ENCODE assay signal across 6 cellular contexts in the genomic region with DNA sequence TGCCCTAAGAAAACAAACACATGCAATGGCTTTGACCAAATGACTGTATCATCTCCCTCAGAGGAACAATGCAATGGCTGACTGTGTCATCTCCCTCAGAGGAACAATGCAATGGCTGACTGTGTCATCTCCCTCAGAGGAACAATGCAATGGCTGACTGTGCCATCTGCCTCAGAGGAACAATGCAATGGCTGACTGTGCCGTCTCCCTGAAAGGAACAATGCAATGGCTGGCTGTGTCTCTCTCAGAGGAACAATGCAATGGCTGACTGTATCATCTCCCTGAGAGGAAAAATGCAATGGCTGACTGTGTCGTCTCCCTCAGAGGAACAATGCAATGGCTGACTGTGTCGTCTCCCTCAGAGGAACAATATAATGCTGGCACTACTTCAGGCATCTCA.
DNase-seq lines count a peak whose midpoint lies in the region; ATAC-seq, FAIRE-seq and TF ChIP-seq lines count a peak whose summit lies in the region.
"Not testable (repeated sequence)": the region's sequence is repeated elsewhere in the genome, so short reads cannot be mapped to it uniquely, and the experiment has no call there.

No MANE protein-coding gene starts in this region.

- not testable (repeated sequence) for TF ChIP-seq EP300 in H1 (IDR thresholded peaks at IDR 0.05; ENCODE audit: borderline replicate concordance in 1 of 2, low read depth in 2 of 2, low read length in 2 of 2)

- not testable (repeated sequence) for H3K23ac ChIP-seq in H1 (ENCODE audit: insufficient read length); mesendoderm (ENCODE audit: low read length)

- H3K4ac ChIP-seq in H1 (replicated peaks; ENCODE audit: insufficient read length, low read depth, low read length); mesendoderm (ENCODE audit: low read depth, low read length): not testable (repeated sequence)

- not testable (repeated sequence) for H3K9ac ChIP-seq in BLaER1; astrocyte (ENCODE audit: low read length); H1 (replicated peaks in 1 of 4; ENCODE audit: extremely low read depth in 1 of 4, low read depth in 3 of 4, low read length in 3 of 4); mesendoderm (ENCODE audit: low read length)

- POLR2A ChIA-PET in Panc1 (lab: Charles Lee), result not testable (repeated sequence)
- POLR2A ChIA-PET in H1 (lab: Charles Lee; ENCODE audit: partially characterized antibody), result interaction anchor here (0.8 kb wide), 1 partner anchor 33 kb away, joined by 3 read pairs; no protein-coding TSS in a partner anchor

- DNase-seq in HTR-8/SVneo (ENCODE audit: insufficient read length, low spot score); Panc1 (ENCODE audit: low read depth, low spot score); astrocyte (ENCODE audit: low read depth); H1 (ENCODE audit: low read depth in 1 of 2, low spot score in 2 of 2): not testable (repeated sequence)
- DNase-seq in mesendoderm, result peak; percentile 44

- not testable (repeated sequence) for H4K5ac ChIP-seq in H1 (ENCODE audit: insufficient read length, low read depth, low read length); mesendoderm (ENCODE audit: low read length)

- H3K27ac Mint-ChIP-seq in astrocyte (ENCODE audit: unreplicated experiment), result peak overlapping the region; percentile 0

- H3K4me1 ChIP-seq in BLaER1, result peaks cover 91% of the 10 kb centered on the region
- peaks cover 36% of the 10 kb centered on the region for H3K4me1 ChIP-seq in Panc1 (ENCODE audit: control insufficient read depth, insufficient read depth, low read length)
- H3K4me1 ChIP-seq in astrocyte (ENCODE audit: insufficient read depth, low read length), result peaks cover 17% of the 10 kb centered on the region
- H3K4me1 ChIP-seq in H1 (replicated peaks in 1 of 4; ENCODE audit: control insufficient read depth in 3 of 4, insufficient read depth in 4 of 4, low read length in 3 of 4), result peaks cover 7 to 28% (median 21%) of the 10 kb centered on the region in 4 experiments
- not testable (repeated sequence) for H3K4me1 ChIP-seq in mesendoderm (ENCODE audit: control insufficient read depth, low read depth, low read length)

- not testable (repeated sequence) for H4K91ac ChIP-seq in H1 (replicated peaks; ENCODE audit: insufficient read length, low read length)

- H3K9me3 Mint-ChIP-seq in astrocyte (ENCODE audit: unreplicated experiment), result not testable (repeated sequence)

- H2BK120ac ChIP-seq in H1 (replicated peaks; ENCODE audit: low read depth, low read length); mesendoderm (ENCODE audit: low read depth, low read length): not testable (repeated sequence)

- H2BK5ac ChIP-seq in H1 (ENCODE audit: low read depth, low read length), result peak overlapping the region; percentile 4; the same call in 1 of the 2 replicates
- H2BK5ac ChIP-seq in mesendoderm (ENCODE audit: low read length), result not testable (repeated sequence)

- intact Hi-C loops in Panc1 (cut with micrococcal nuclease; ENCODE audit: unreplicated experiment), result not testable (repeated sequence)

- not testable (repeated sequence) for H4K20me1 ChIP-seq in BLaER1; astrocyte (ENCODE audit: insufficient read depth, low read length); H1 (replicated peaks in 1 of 2; ENCODE audit: control insufficient read depth in 1 of 2, insufficient read depth in 2 of 2, low read length in 2 of 2)

- not testable (repeated sequence) for H3K4me3 ChIP-seq in BLaER1; Panc1 (ENCODE audit: low read depth in 2 of 2, low read length in 2 of 2); astrocyte (ENCODE audit: insufficient read depth, low read depth, low read length); H1 (ENCODE audit: extremely low read depth in 1 of 4, insufficient read depth in 2 of 4, low read depth in 3 of 4, low read length in 4 of 4); mesendoderm (ENCODE audit: low read length)

- not testable (repeated sequence) for H3K4me3 Mint-ChIP-seq in astrocyte (ENCODE audit: unreplicated experiment)

- peak overlapping the region; percentile 56 for H3K4me2 ChIP-seq in BLaER1
- H3K4me2 ChIP-seq in astrocyte (ENCODE audit: low read length); H1 (ENCODE audit: insufficient read depth in 1 of 2, low read depth in 2 of 2, low read length in 2 of 2); mesendoderm (ENCODE audit: low read length): not testable (repeated sequence)

- not testable (repeated sequence) for ATAC-seq in Panc1

- not testable (repeated sequence) for TF ChIP-seq POLR2A in H1 (IDR thresholded peaks at IDR 0.05; ENCODE audit: control extremely low read depth in 1 of 2, low read depth in 2 of 2, low read length in 2 of 2)

- peak overlapping the region; percentile 43; the same call in 1 of the 2 replicates for H2BK12ac ChIP-seq in H1 (ENCODE audit: low read depth, low read length)

- not testable (repeated sequence) for H3K79me2 ChIP-seq in astrocyte (ENCODE audit: insufficient read depth, low read length); H1 (ENCODE audit: control insufficient read depth in 1 of 2, insufficient read depth in 2 of 2, low read length in 2 of 2); mesendoderm (ENCODE audit: control insufficient read depth, insufficient read depth, low read length)

- H3K9me3 ChIP-seq in BLaER1; Panc1 (ENCODE audit: control insufficient read depth, insufficient read depth, low read depth, low read length); astrocyte (ENCODE audit: insufficient read depth, low read depth, low read length); H1 (ENCODE audit: insufficient read depth in 2 of 2, low read depth in 1 of 2, low read length in 1 of 2): not testable (repeated sequence)

- H2BK20ac ChIP-seq in H1 (ENCODE audit: low read length), result peak overlapping the region; percentile 76; the same call in 1 of the 2 replicates

- not testable (repeated sequence) for H3K14ac ChIP-seq in H1 (ENCODE audit: insufficient read length)

- H3K27ac ChIP-seq in BLaER1 (peak overlapping the region; percentile 19), Panc1 (ENCODE audit: low read length) (peak overlapping the region; percentile 99)
- not testable (repeated sequence) for H3K27ac ChIP-seq in astrocyte (ENCODE audit: low read depth, low read length); H1 (ENCODE audit: low read depth, low read length); mesendoderm (ENCODE audit: low read depth, low read length)

- CTCF ChIA-PET in Panc1 (lab: Charles Lee); H1 (lab: Charles Lee; ENCODE audit: partially characterized antibody): not testable (repeated sequence)

- not testable (repeated sequence) for H4K8ac ChIP-seq in H1 (ENCODE audit: extremely low read depth, insufficient read depth, low read length); mesendoderm (ENCODE audit: low read depth, low read length)

- FAIRE-seq in HTR-8/SVneo (lab: Jason Lieb, UNC), result peak; percentile 36
- not testable (repeated sequence) for FAIRE-seq in astrocyte (lab: Jason Lieb, UNC); H1 (lab: Jason Lieb, UNC)

- not testable (repeated sequence) for H3K27me3 Mint-ChIP-seq in astrocyte (ENCODE audit: low read depth, unreplicated experiment)

- not testable (repeated sequence) for H3K79me1 ChIP-seq in H1 (ENCODE audit: low read depth, low read length); mesendoderm (ENCODE audit: low read length)

- not testable (repeated sequence) for H3K23me2 ChIP-seq in H1 (ENCODE audit: low read depth, low read length)

- not testable (repeated sequence) for H2AK5ac ChIP-seq in H1 (ENCODE audit: low read depth, low read length); mesendoderm (ENCODE audit: low read length)

- WGBS in H1 (ENCODE audit: extremely low coverage in 1 of 2, insufficient coverage in 1 of 2, insufficient read length in 1 of 2, insufficient replicate concordance in 2 of 2, low coverage in 1 of 2, low lambda C conversion rate in 2 of 2, missing lambda C conversion rate in 1 of 2), 2 experiments, result 98% methylated on average over 3 of the region's 3 CpGs; no CpG with 5 or more reads in 1 of the 2 experiments
- no CpG with 5 or more reads among the region's 3 CpGs for WGBS in mesendoderm (ENCODE audit: extremely low coverage, insufficient coverage, low lambda C conversion rate)

- H2AFZ ChIP-seq in astrocyte (ENCODE audit: low read depth, low read length); H1 (ENCODE audit: low read length): not testable (repeated sequence)

- TF ChIP-seq CTCF in Panc1 (IDR thresholded peaks at IDR 0.05); astrocyte (IDR thresholded peaks at IDR 0.05; ENCODE audit: insufficient read depth, low read depth, low read length); H1 (IDR thresholded peaks at IDR 0.05; ENCODE audit: control extremely low read depth in 1 of 3, insufficient read depth in 1 of 3, low read depth in 1 of 3, low read length in 3 of 3): not testable (repeated sequence)

- H3K4me1 Mint-ChIP-seq in astrocyte (ENCODE audit: low read depth, unreplicated experiment), result peaks cover 14% of the 10 kb centered on the region

- not testable (repeated sequence) for H3K27me3 ChIP-seq in BLaER1; Panc1 (ENCODE audit: control insufficient read depth, insufficient read depth, low read length); astrocyte (ENCODE audit: insufficient read depth, low read length); H1 (replicated peaks in 1 of 4; ENCODE audit: control insufficient read depth in 3 of 4, extremely low read depth in 1 of 4, insufficient read depth in 3 of 4, low read length in 3 of 4); mesendoderm (ENCODE audit: insufficient read depth, low read length, poor library complexity)

- not testable (repeated sequence) for H3K36me3 ChIP-seq in BLaER1; Panc1 (ENCODE audit: control insufficient read depth, insufficient read depth, low read length); astrocyte (ENCODE audit: insufficient read depth, low read length); H1 (ENCODE audit: control insufficient read depth in 2 of 4, insufficient read depth in 4 of 4, low read length in 3 of 4); mesendoderm (ENCODE audit: control insufficient read depth, insufficient read depth, low read length)

- BruUV-seq in Panc1 (replicated peaks; lab: Mats Ljungman, UMichigan), result not testable (repeated sequence)

- 0 out of 2 replicates have a peak overlapping the region, but pooled peaks have one; percentile 0 for H2BK15ac ChIP-seq in H1 (ENCODE audit: low read length)
- H2BK15ac ChIP-seq in mesendoderm (replicated peaks; ENCODE audit: low read depth), result not testable (repeated sequence)

- TF ChIP-seq RAD21 in H1 (IDR thresholded peaks at IDR 0.05 in 1 of 2, conservative IDR thresholded peaks at IDR 0.05 in 1 of 2; ENCODE audit: low read depth in 2 of 2, low read length in 2 of 2), result not testable (repeated sequence)

- H3K18ac ChIP-seq in H1 (ENCODE audit: extremely low read depth, low read length); mesendoderm (ENCODE audit: low read length): not testable (repeated sequence)

- not testable (repeated sequence) for H3K56ac ChIP-seq in H1 (replicated peaks; ENCODE audit: insufficient read length, low read depth, low read length); mesendoderm (ENCODE audit: low read length)

- in situ Hi-C loops in Panc1 (cut with HindIII; ENCODE audit: low pct_unique_long_range_greater_than_20kb, low sequenced_read_pairs), result not testable (repeated sequence)

- H3K36me3 Mint-ChIP-seq in astrocyte (ENCODE audit: low read depth, unreplicated experiment), result not testable (repeated sequence)
